In the genomic region with DNA sequence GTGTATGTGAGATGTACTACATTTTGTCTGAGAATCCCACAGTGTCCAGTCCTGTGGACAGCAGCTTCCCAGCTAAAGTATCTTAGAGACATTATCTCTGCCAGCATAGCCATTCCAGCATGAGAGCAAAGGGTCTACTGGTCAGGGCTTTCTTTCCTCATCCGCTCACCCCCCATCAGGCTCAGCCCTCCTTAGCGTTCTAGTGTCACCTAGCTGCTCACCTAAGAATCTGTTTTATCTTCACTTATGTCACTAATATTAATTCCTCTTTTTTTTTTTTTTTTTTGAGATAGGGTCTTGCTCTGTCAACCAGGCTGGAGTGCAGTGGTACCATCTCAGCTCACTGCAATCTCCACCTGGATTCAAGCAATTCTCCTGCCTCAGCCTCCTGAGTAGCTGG, we compare ENCODE assay signal across 18 cellular contexts. TPM values are rescaled to one million over a fixed set of nuclear protein-coding genes. Genes with fewer than 3 reads are reported as not detected.
DNase-seq lines count a peak whose midpoint lies in the region; ATAC-seq and TF ChIP-seq lines count a peak whose summit lies in the region.
"Had no signal": no experiment of that assay in that cellular context is flagged by ENCODE, and none has a peak within 500 bp of the region (broad histone marks: within the 10 kb centered on the region; RNA-seq: fewer than 3 reads in every experiment).

No MANE protein-coding gene starts in this region.

- H3K36me3 ChIP-seq in MM.1S (replicated peaks; ENCODE audit: insufficient read depth, low read length) (no peaks in the 10 kb centered on the region), thymus (ENCODE audit: control insufficient read depth, insufficient read depth) (no peaks in the 10 kb centered on the region), left ventricle myocardium inferior (no peaks in the 10 kb centered on the region)
- H3K36me3 ChIP-seq: ovary, thyroid gland had no signal

- peaks cover 45% of the 10 kb centered on the region for H3K4me1 Mint-ChIP-seq in activated naive CD8-positive, alpha-beta T cell (ENCODE audit: low read depth)
- H3K4me1 Mint-ChIP-seq in activated naive CD8-positive, alpha-beta T cell treated with anti-CD3 and anti-CD28 coated beads, Interleukin-2, amount 50 U/mL, for 24 hours = peaks cover 43% of the 10 kb centered on the region
- peaks cover 38% of the 10 kb centered on the region for H3K4me1 Mint-ChIP-seq in central memory CD8-positive, alpha-beta T cell

- no peak for DNase-seq in activated naive CD8-positive, alpha-beta T cell treated with anti-CD3 and anti-CD28 coated beads, Interleukin-2, amount 50 U/mL, for 24 hours
- no peak for DNase-seq in MM.1S
- DNase-seq in central memory CD8-positive, alpha-beta T cell (ENCODE audit: low spot score in 2 of 2) = no peak
- DNase-seq in LoVo (ENCODE audit: low spot score) = no peak
- no peak for DNase-seq in germinal center (ENCODE audit: low spot score)
- no peak for DNase-seq in left ventricle myocardium inferior
- DNase-seq: activated B cell treated with CpG ODN at 0.5 μM for 24 hours, activated gamma-delta T cell treated with Interleukin-2 at 50 U/mL for 16 hours, heart left ventricle, Karpas-422, NCI-H1417, NCI-H526, ovary, right cardiac atrium, SHP77 treated with DMSO at 0.1 percent for 48 hours, thyroid gland had no signal

- H3K27me3 ChIP-seq in MM.1S (replicated peaks; ENCODE audit: insufficient read depth, low read length) (no peaks in the 10 kb centered on the region), thymus (ENCODE audit: control insufficient read depth, insufficient read depth) (no peaks in the 10 kb centered on the region), left ventricle myocardium inferior (ENCODE audit: low read depth) (no peaks in the 10 kb centered on the region)
- H3K27me3 ChIP-seq: heart left ventricle, ovary, thyroid gland had no signal

- peak overlapping the region; percentile 1; the same call in 1 of the 2 replicates for H3K4me2 ChIP-seq in MM.1S (ENCODE audit: low read depth, low read length)

- H3K27ac Mint-ChIP-seq in activated naive CD8-positive, alpha-beta T cell = no peak overlapping the region
- no peak overlapping the region for H3K27ac Mint-ChIP-seq in activated naive CD8-positive, alpha-beta T cell treated with anti-CD3 and anti-CD28 coated beads, Interleukin-2, amount 50 U/mL, for 24 hours
- H3K27ac Mint-ChIP-seq in central memory CD8-positive, alpha-beta T cell (ENCODE audit: low read depth) = peak overlapping the region; percentile 38
- H3K27ac Mint-ChIP-seq: activated B cell treated with CpG ODN at 0.5 μM for 24 hours had no signal

- H4K20me1 ChIP-seq in MM.1S (ENCODE audit: insufficient read depth, low read length) = peaks cover 5% of the 10 kb centered on the region; the same call in 1 of the 2 replicates

- intact Hi-C loops in left ventricle myocardium inferior (cut with micrococcal nuclease) = no loop called here

- H3K27ac ChIP-seq in MM.1S (ENCODE audit: low read length) (no peak overlapping the region), thymus (ENCODE audit: low read depth) (peak overlapping the region; percentile 95), left ventricle myocardium inferior (replicated peaks) (no peak overlapping the region)
- H3K27ac ChIP-seq: ovary had no signal

- no peaks in the 10 kb centered on the region for H3K36me3 Mint-ChIP-seq in activated naive CD8-positive, alpha-beta T cell
- no peaks in the 10 kb centered on the region for H3K36me3 Mint-ChIP-seq in activated naive CD8-positive, alpha-beta T cell treated with anti-CD3 and anti-CD28 coated beads, Interleukin-2, amount 50 U/mL, for 24 hours (ENCODE audit: low read depth)
- H3K36me3 Mint-ChIP-seq in central memory CD8-positive, alpha-beta T cell (ENCODE audit: insufficient read depth) = peaks cover 6% of the 10 kb centered on the region

- 7% methylated on average over 2 of the region's 2 CpGs for WGBS in thymus

- TF ChIP-seq CTCF in MM.1S (IDR thresholded peaks at IDR 0.05; ENCODE audit: low read length) (no peak), left ventricle myocardium inferior (IDR thresholded peaks at IDR 0.05; ENCODE audit: borderline replicate concordance) (no peak)

- no peaks in the 10 kb centered on the region for H3K9me3 Mint-ChIP-seq in activated naive CD8-positive, alpha-beta T cell (ENCODE audit: low read depth)
- no peaks in the 10 kb centered on the region for H3K9me3 Mint-ChIP-seq in activated naive CD8-positive, alpha-beta T cell treated with anti-CD3 and anti-CD28 coated beads, Interleukin-2, amount 50 U/mL, for 24 hours
- no peaks in the 10 kb centered on the region for H3K9me3 Mint-ChIP-seq in central memory CD8-positive, alpha-beta T cell
- H3K9me3 Mint-ChIP-seq: activated B cell treated with CpG ODN at 0.5 μM for 24 hours had no signal

- H2AFZ ChIP-seq in MM.1S (ENCODE audit: low read length) = no peak overlapping the region

- ATAC-seq in activated naive CD8-positive, alpha-beta T cell treated with anti-CD3 and anti-CD28 coated beads, Interleukin-2, amount 50 U/mL, for 24 hours = no peak
- ATAC-seq in central memory CD8-positive, alpha-beta T cell (replicated peaks; ENCODE audit: extremely low read depth, poor library complexity, severe bottlenecking) = no peak
- ATAC-seq: heart left ventricle, right cardiac atrium had no signal

- H3K9me2 ChIP-seq in MM.1S (replicated peaks; ENCODE audit: insufficient read depth, low read length) = no peaks in the 10 kb centered on the region

- H3K9me3 ChIP-seq in MM.1S (replicated peaks; ENCODE audit: insufficient read depth, low read length) (no peaks in the 10 kb centered on the region), thymus (ENCODE audit: control insufficient read depth) (no peaks in the 10 kb centered on the region), left ventricle myocardium inferior (replicated peaks) (no peaks in the 10 kb centered on the region)
- H3K9me3 ChIP-seq: heart left ventricle, ovary, thyroid gland had no signal

- no peak overlapping the region for H3K4me3 ChIP-seq in MM.1S (ENCODE audit: low read length)
- H3K4me3 ChIP-seq in thymus (ENCODE audit: low read length) = peak overlapping the region; percentile 48
- H3K4me3 ChIP-seq in left ventricle myocardium inferior = no peak overlapping the region
- H3K4me3 ChIP-seq: heart left ventricle, ovary, thyroid gland had no signal

- H3F3A ChIP-seq in MM.1S (ENCODE audit: insufficient read depth, low read length) = peaks cover 22% of the 10 kb centered on the region

- peaks cover 28% of the 10 kb centered on the region for H3K4me1 ChIP-seq in MM.1S (ENCODE audit: low read length)
- peaks cover 9% of the 10 kb centered on the region for H3K4me1 ChIP-seq in thymus (ENCODE audit: control insufficient read depth, insufficient read depth, low read length)
- H3K4me1 ChIP-seq in left ventricle myocardium inferior = peaks cover 58% of the 10 kb centered on the region

- H3K4me3 Mint-ChIP-seq in activated naive CD8-positive, alpha-beta T cell = peak overlapping the region; percentile 24
- no peak overlapping the region for H3K4me3 Mint-ChIP-seq in activated naive CD8-positive, alpha-beta T cell treated with anti-CD3 and anti-CD28 coated beads, Interleukin-2, amount 50 U/mL, for 24 hours
- H3K4me3 Mint-ChIP-seq in central memory CD8-positive, alpha-beta T cell = peak overlapping the region; percentile 25
- H3K4me3 Mint-ChIP-seq: activated B cell treated with CpG ODN at 0.5 μM for 24 hours had no signal

- H3K79me2 ChIP-seq in MM.1S (ENCODE audit: low read length) = peaks cover 61% of the 10 kb centered on the region

- no peak overlapping the region for H3K9ac ChIP-seq in MM.1S (ENCODE audit: low read length)

- H3K27me3 Mint-ChIP-seq in activated naive CD8-positive, alpha-beta T cell = no peaks in the 10 kb centered on the region
- H3K27me3 Mint-ChIP-seq in activated naive CD8-positive, alpha-beta T cell treated with anti-CD3 and anti-CD28 coated beads, Interleukin-2, amount 50 U/mL, for 24 hours = no peaks in the 10 kb centered on the region
- H3K27me3 Mint-ChIP-seq in central memory CD8-positive, alpha-beta T cell = no peaks in the 10 kb centered on the region
- H3K27me3 Mint-ChIP-seq: activated B cell treated with CpG ODN at 0.5 μM for 24 hours had no signal

RNA-seq across cellular contexts. Expression of a gene that starts 15.6 kb away (rescaled TPM):
- 37.3 TPM for polyA plus RNA-seq in thymus
- total RNA-seq in left ventricle myocardium inferior = 20.5 TPM

RNA-seq across cellular contexts. Expression of a gene that starts 49.1 kb away (rescaled TPM):
- polyA plus RNA-seq in thymus = 53.9 TPM
- total RNA-seq in left ventricle myocardium inferior = 15.8 TPM
